Comparison of ENCODE assay signal across 8 cellular contexts in the genomic region with DNA sequence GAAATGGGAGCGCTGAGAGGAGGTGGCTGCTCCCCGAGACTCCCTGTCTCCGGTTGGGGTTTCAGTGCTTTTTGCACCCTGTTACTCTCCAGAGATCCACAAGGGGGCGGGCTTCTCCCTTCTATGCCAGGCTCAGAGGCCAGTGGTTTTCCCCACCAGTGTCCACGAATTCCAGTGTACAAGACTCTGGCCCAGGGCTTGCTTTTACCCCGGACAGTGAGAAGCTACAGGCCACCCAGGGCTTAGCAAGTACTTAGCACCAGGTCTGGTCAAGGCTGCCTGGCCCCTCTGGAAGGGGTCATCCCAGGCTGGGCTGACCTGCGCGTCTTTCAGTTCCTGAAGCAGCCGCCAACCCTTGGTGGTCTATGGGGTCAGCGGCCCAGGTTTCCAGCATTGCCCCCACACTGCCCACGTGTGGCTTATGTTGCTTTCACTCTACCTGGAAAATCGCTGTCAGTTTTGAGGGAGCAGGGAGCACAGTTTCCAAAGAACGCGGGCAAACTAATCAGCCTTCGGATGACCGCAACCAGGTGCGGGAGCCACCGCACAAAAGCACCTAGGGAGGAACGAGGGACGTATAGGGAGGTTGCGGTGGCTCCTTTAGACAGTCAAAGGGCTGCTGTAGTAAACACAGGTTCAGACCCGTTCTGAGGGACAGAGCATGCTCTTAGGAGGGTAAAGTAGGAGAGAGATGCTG. TPM values are rescaled to one million over a fixed set of nuclear protein-coding genes. Genes with fewer than 3 reads are reported as not detected.
DNase-seq lines count a peak whose midpoint lies in the region; ATAC-seq and TF ChIP-seq lines count a peak whose summit lies in the region.

No MANE protein-coding gene starts in this region.

- no peaks in the 10 kb centered on the region for H3K36me3 Mint-ChIP-seq in CD4-positive, alpha-beta T cell (ENCODE audit: low read depth)
- no peaks in the 10 kb centered on the region for H3K36me3 Mint-ChIP-seq in osteocyte (ENCODE audit: unreplicated experiment)

- peaks cover 57% of the 10 kb centered on the region for H3K27me3 Mint-ChIP-seq in CD4-positive, alpha-beta T cell
- peaks cover 12% of the 10 kb centered on the region for H3K27me3 Mint-ChIP-seq in osteocyte (ENCODE audit: unreplicated experiment)

- no peak overlapping the region for H3K27ac ChIP-seq in CD4-positive, alpha-beta T cell (ENCODE audit: low read depth, low read length)
- no peak overlapping the region for H3K27ac ChIP-seq in foreskin keratinocyte

- peak overlapping the region; percentile 23 for H3K4me3 Mint-ChIP-seq in CD4-positive, alpha-beta T cell
- peak overlapping the region; percentile 36 for H3K4me3 Mint-ChIP-seq in osteocyte (ENCODE audit: unreplicated experiment)

- POLR2A ChIA-PET in CD4-positive, alpha-beta T cell (lab: Charles Lee) = no interaction called here

- no peak overlapping the region for H3K27ac Mint-ChIP-seq in CD4-positive, alpha-beta T cell
- H3K27ac Mint-ChIP-seq in osteocyte (ENCODE audit: unreplicated experiment) = peak overlapping the region; percentile 8

- ATAC-seq in CD4-positive, alpha-beta T cell (ENCODE audit: poor library complexity) = peak; percentile 64
- peak; percentile 63 for ATAC-seq in GM21526 (IDR thresholded peaks at IDR 0.05; ENCODE audit: low FRiP score, unreplicated experiment)
- ATAC-seq in foreskin keratinocyte = peak; percentile 67
- no peak for ATAC-seq in HG02763 (IDR thresholded peaks at IDR 0.05; ENCODE audit: unreplicated experiment)
- no peak for ATAC-seq in HG03378 (IDR thresholded peaks at IDR 0.05; ENCODE audit: unreplicated experiment)

- CTCF ChIA-PET in CD4-positive, alpha-beta T cell (lab: Charles Lee) = interaction anchor here (0.8 to 1.1 kb wide), 2 partner anchors 8 to 18 kb away, joined by 4 read pairs; no protein-coding TSS in a partner anchor

- H3K9me3 ChIP-seq in CD4-positive, alpha-beta T cell (ENCODE audit: control insufficient read depth, low read length) = no peaks in the 10 kb centered on the region

- no peaks in the 10 kb centered on the region for H3K9me3 Mint-ChIP-seq in CD4-positive, alpha-beta T cell
- no peaks in the 10 kb centered on the region for H3K9me3 Mint-ChIP-seq in osteocyte (ENCODE audit: unreplicated experiment)

- peak; percentile 27 to 56 (median 32) for DNase-seq in CD4-positive, alpha-beta T cell
- DNase-seq in OCI-M1 (lab: John Stamatoyannopoulos, UW) (peak; percentile 61), foreskin keratinocyte (no peak), osteocyte (ENCODE audit: extremely low spot score, unreplicated experiment) (peak; percentile 87)
- DNase-seq in activated T-helper 1 cell treated with anti-CD3 and anti-CD28 coated beads, Interleukin-2, amount 50 U/mL, for 16 hours (ENCODE audit: low read depth in 1 of 2, low spot score in 1 of 2) = peak; percentile 27 to 28

- no peaks in the 10 kb centered on the region for H3K4me1 ChIP-seq in foreskin keratinocyte

- peak; percentile 76 for TF ChIP-seq CTCF in CD4-positive, alpha-beta T cell (IDR thresholded peaks at IDR 0.05)
- TF ChIP-seq CTCF in foreskin keratinocyte (conservative IDR thresholded peaks at IDR 0.05) (peak; percentile 81), osteocyte (IDR thresholded peaks at IDR 0.05) (peak; percentile 90)

- peaks cover 38% of the 10 kb centered on the region for H3K27me3 ChIP-seq in CD4-positive, alpha-beta T cell (ENCODE audit: control insufficient read depth, insufficient read depth, low read length)
- H3K27me3 ChIP-seq in foreskin keratinocyte = peaks cover 67% of the 10 kb centered on the region

- H3K4me1 Mint-ChIP-seq in CD4-positive, alpha-beta T cell (ENCODE audit: low read depth) = peaks cover 5% of the 10 kb centered on the region
- peaks cover 21% of the 10 kb centered on the region for H3K4me1 Mint-ChIP-seq in osteocyte (ENCODE audit: unreplicated experiment)

- intact Hi-C loops in CD4-positive, alpha-beta T cell (cut with DNase I, micrococcal nuclease) = loop anchor here (1.0 to 10.0 kb wide), 6 partner anchors 193 to 402 kb away; partner anchors contain the start of gene MYOF (in 1 of the 2)

RNA-seq across cellular contexts. Expression of gene CYP26A1, which starts 6.8 kb away (rescaled TPM):
- not detected for total RNA-seq in CD4-positive, alpha-beta T cell
- not detected in 2 replicates for total RNA-seq in foreskin keratinocyte
- not detected in 2 replicates for polyA plus RNA-seq in foreskin keratinocyte
- not detected in 2 replicates for total RNA-seq in osteocyte

RNA-seq across cellular contexts. Expression of gene CYP26C1, which starts 19.9 kb away (rescaled TPM):
- total RNA-seq in CD4-positive, alpha-beta T cell = under 1 TPM in 1 of 2 experiments, not detected in 1; 0.14 TPM
- total RNA-seq in foreskin keratinocyte = not detected in 2 replicates
- not detected in 2 replicates for polyA plus RNA-seq in foreskin keratinocyte
- 0.08 TPM in 1 of 2 replicates, not detected in the other for total RNA-seq in osteocyte

Comparison
In these comparisons a context has a peak if more than half of its experiments do, and no peak if none do; other contexts are left out.
1. ATAC-seq: peak in CD4-positive, alpha-beta T cell (single experiment), GM21526 (single experiment) and foreskin keratinocyte (single experiment); none in HG02763 (single experiment) and HG03378 (single experiment).
2. DNase-seq: peak in CD4-positive, alpha-beta T cell (10 of 10), OCI-M1 (single experiment), activated T-helper 1 cell treated with anti-CD3 and anti-CD28 coated beads, Interleukin-2, amount 50 U/mL, for 16 hours (2 of 2) and osteocyte (single experiment); none in foreskin keratinocyte (0 of 2).
3. Peak in every context shown above with its lines, with median percentiles within 50 percentile points of each other: CTCF ChIP-seq.